In the genomic region with DNA sequence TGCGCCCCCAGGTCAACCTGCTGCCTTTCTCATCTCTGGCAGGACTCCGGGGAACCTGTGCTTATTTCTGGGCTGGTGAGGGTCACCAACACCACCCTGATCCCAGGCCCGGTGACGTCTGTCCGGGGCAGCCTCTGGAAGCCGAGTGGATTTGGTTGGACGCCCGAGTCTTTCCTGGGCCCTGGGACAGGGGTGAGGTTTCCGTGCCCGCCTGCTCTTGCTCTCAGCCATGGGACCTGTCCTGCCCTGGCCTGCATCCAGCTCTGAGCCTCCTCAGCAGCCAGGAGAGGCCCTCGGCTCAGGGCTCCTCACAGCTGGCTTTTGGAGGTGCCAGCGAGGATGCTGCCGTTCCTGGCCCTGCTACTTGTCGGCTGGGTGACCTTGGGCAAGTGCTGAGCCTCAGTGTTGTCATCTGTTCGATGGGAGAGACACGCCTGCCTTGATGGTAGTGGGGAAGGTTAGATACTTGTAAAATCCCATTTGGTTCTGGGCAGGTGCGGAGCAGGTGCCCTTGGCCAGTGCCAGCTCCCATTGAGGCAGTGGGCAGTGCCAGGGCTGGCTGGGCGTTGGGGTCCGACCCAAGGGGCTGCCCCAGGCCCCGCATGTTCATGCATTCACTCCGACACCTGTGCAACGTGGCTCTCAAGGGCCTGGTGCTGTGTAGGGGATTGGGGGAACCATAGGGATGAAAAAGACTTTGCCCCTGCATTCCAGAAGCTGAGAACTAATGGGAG, we compare ENCODE assay signal across 9 cellular contexts. TPM values are rescaled to one million over a fixed set of nuclear protein-coding genes. Genes with fewer than 3 reads are reported as not detected.
DNase-seq lines count a peak whose midpoint lies in the region; ATAC-seq and TF ChIP-seq lines count a peak whose summit lies in the region.
"Had no signal": no experiment of that assay in that cellular context is flagged by ENCODE, and none has a peak within 500 bp of the region (broad histone marks: within the 10 kb centered on the region; RNA-seq: fewer than 3 reads in every experiment).

No MANE protein-coding gene starts in this region.

- H3K36me3 ChIP-seq in MM.1S (replicated peaks; ENCODE audit: insufficient read depth, low read length), result no peaks in the 10 kb centered on the region
- H3K36me3 ChIP-seq in heart left ventricle, result no peaks in the 10 kb centered on the region
- H3K36me3 ChIP-seq in parathyroid adenoma (ENCODE audit: control insufficient read depth, insufficient read depth, low read length), result no peaks in the 10 kb centered on the region
- H3K36me3 ChIP-seq: SJSA1 had no signal

- H3K9ac ChIP-seq in MM.1S (ENCODE audit: low read length) (no peak overlapping the region), parathyroid adenoma (no peak overlapping the region)

- H4K20me1 ChIP-seq in MM.1S (ENCODE audit: insufficient read depth, low read length), result no peaks in the 10 kb centered on the region

- TF ChIP-seq POLR2A in heart left ventricle (IDR thresholded peaks at IDR 0.05), result no peak

- DNase-seq in MM.1S (no peak), heart left ventricle (peak in 3 of 5 donors; percentile 21 to 59 (median 49)), HCEC 1CT (no peak)
- DNase-seq in stimulated activated naive CD8-positive, alpha-beta T cell treated with anti-CD3 and anti-CD28 coated beads, Interleukin-15, Interleukin-2, amounts not matched to agents 100 U/mL and 50 U/mL, for 24 hours, result no peak

- H3K4me1 ChIP-seq in MM.1S (ENCODE audit: low read length) (no peaks in the 10 kb centered on the region), heart left ventricle (peaks cover 0 to 9% (median 2%) of the 10 kb centered on the region in 12 donors), parathyroid adenoma (peaks cover 3% of the 10 kb centered on the region)

- 48 to 92% (median 57%) methylated on average over 8 to 22 of the region's 22 CpGs for WGBS in heart left ventricle, 4 donors

- no peaks in the 10 kb centered on the region for H3K9me2 ChIP-seq in MM.1S (replicated peaks; ENCODE audit: insufficient read depth, low read length)

- H3K27ac ChIP-seq in MM.1S (ENCODE audit: low read length), result no peak overlapping the region
- no peak overlapping the region for H3K27ac ChIP-seq in heart left ventricle
- no peak overlapping the region for H3K27ac ChIP-seq in parathyroid adenoma
- H3K27ac ChIP-seq: SJSA1 had no signal

- H3K9me3 ChIP-seq in MM.1S (replicated peaks; ENCODE audit: insufficient read depth, low read length), result no peaks in the 10 kb centered on the region
- H3K9me3 ChIP-seq in heart left ventricle, result no peaks in the 10 kb centered on the region
- H3K9me3 ChIP-seq in parathyroid adenoma (ENCODE audit: control insufficient read depth, low read length), result no peaks in the 10 kb centered on the region
- H3K9me3 ChIP-seq: SJSA1 had no signal

- H3K79me2 ChIP-seq in MM.1S (ENCODE audit: low read length) (no peaks in the 10 kb centered on the region), parathyroid adenoma (no peaks in the 10 kb centered on the region)

- TF ChIP-seq CTCF in MM.1S (IDR thresholded peaks at IDR 0.05; ENCODE audit: low read length) (no peak), heart left ventricle (IDR thresholded peaks at IDR 0.05) (peak in 2 of 12 donors; percentile 25 to 28), parathyroid adenoma (IDR thresholded peaks at IDR 0.05) (no peak)

- H3K4me2 ChIP-seq in MM.1S (ENCODE audit: low read depth, low read length) (peak overlapping the region; percentile 58), parathyroid adenoma (ENCODE audit: low read length) (no peak overlapping the region)

- H3K27me3 ChIP-seq in MM.1S (replicated peaks; ENCODE audit: insufficient read depth, low read length) (0 out of 2 replicates have a peak, but pooled peaks cover 10% of the 10 kb centered on the region), heart left ventricle (peaks cover 0 to 6% (median 0%) of the 10 kb centered on the region in 9 donors), parathyroid adenoma (ENCODE audit: control insufficient read depth, insufficient read depth, low read length) (no peaks in the 10 kb centered on the region)
- H3K27me3 ChIP-seq: SJSA1 had no signal

- ATAC-seq in GM19023 (IDR thresholded peaks at IDR 0.05; ENCODE audit: unreplicated experiment), result peak; percentile 19
- ATAC-seq in heart left ventricle, result peak in 3 of 4 donors; percentile 27 to 43 (median 35)
- ATAC-seq in HG02798 (IDR thresholded peaks at IDR 0.05; ENCODE audit: poor library complexity, unreplicated experiment), result no peak
- ATAC-seq in GM19395 (IDR thresholded peaks at IDR 0.05; ENCODE audit: unreplicated experiment), result no peak
- ATAC-seq in stimulated activated naive CD8-positive, alpha-beta T cell treated with anti-CD3 and anti-CD28 coated beads, Interleukin-15, Interleukin-2, amounts not matched to agents 100 U/mL and 50 U/mL, for 24 hours, result no peak

- intact Hi-C loops in heart left ventricle (cut with DNase I), result loop anchor here (1.0 to 10.0 kb wide), 18 partner anchors 50 to 690 kb away; partner anchors contain the start of gene NECTIN1 (in 4 of the 10)

- H3K4me3 ChIP-seq in MM.1S (ENCODE audit: low read length) (no peak overlapping the region), heart left ventricle (no peak overlapping the region), parathyroid adenoma (ENCODE audit: low read depth, low read length) (no peak overlapping the region)
- H3K4me3 ChIP-seq: SJSA1 had no signal

- H3F3A ChIP-seq in MM.1S (ENCODE audit: insufficient read depth, low read length), result no peaks in the 10 kb centered on the region

- H2AFZ ChIP-seq in MM.1S (ENCODE audit: low read length) (0 out of 2 replicates have a peak overlapping the region, but pooled peaks have one; percentile 10), parathyroid adenoma (peak overlapping the region; percentile 33)

RNA-seq across cellular contexts. Expression of gene THY1, which starts 58.9 kb away (rescaled TPM):
- 10 to 100 TPM in 2 of 9 donors, 1 to 10 TPM in 6, not detected in 1; 1.1 to 57.8 (median 5.8) TPM for total RNA-seq in heart left ventricle
- polyA plus RNA-seq in heart left ventricle, result 10 to 100 TPM in 1 of 2 donors, under 1 TPM in 1; 0.80 to 16.7 TPM

Comparison
In these comparisons a context has a peak if more than half of its experiments do, and no peak if none do; other contexts are left out.
1. ATAC-seq: peak in GM19023 (single experiment) and heart left ventricle (3 of 4); none in HG02798 (single experiment), GM19395 (single experiment) and stimulated activated naive CD8-positive, alpha-beta T cell treated with anti-CD3 and anti-CD28 coated beads, Interleukin-15, Interleukin-2, amounts not matched to agents 100 U/mL and 50 U/mL, for 24 hours (single experiment).
2. DNase-seq: peak in heart left ventricle (3 of 5); none in MM.1S (single experiment), HCEC 1CT (single experiment) and stimulated activated naive CD8-positive, alpha-beta T cell treated with anti-CD3 and anti-CD28 coated beads, Interleukin-15, Interleukin-2, amounts not matched to agents 100 U/mL and 50 U/mL, for 24 hours (single experiment).